In genomic region chr2:223040527-223040926, GRCh38 we compare ENCODE assay signal across 1 cellular context.
TF ChIP-seq lines count a peak whose summit lies in the region.

No MANE protein-coding gene starts in this region.

TF ChIP-seq in K562, 482 proteins besides CTCF, POLR2A, EP300 and RAD21 (continued from another document):
- no peak for TF ChIP-seq ZBTB34 (CRISPR knock-in tag; IDR thresholded peaks at IDR 0.05)
- peak; percentile 54; the same call in 1 of the 2 replicates for TF ChIP-seq C11orf30 (IDR thresholded peaks at IDR 0.05; ENCODE audit: low read depth)
- no peak for TF ChIP-seq PHTF2 (CRISPR knock-in tag; IDR thresholded peaks at IDR 0.05)
- peak; percentile 82 for TF ChIP-seq ZNF766 (CRISPR knock-in tag; conservative IDR thresholded peaks at IDR 0.05)
TF ChIP-seq in K562: peak in this region for 8.
